1 cellular context compared by ENCODE assay signal in the genomic region with DNA sequence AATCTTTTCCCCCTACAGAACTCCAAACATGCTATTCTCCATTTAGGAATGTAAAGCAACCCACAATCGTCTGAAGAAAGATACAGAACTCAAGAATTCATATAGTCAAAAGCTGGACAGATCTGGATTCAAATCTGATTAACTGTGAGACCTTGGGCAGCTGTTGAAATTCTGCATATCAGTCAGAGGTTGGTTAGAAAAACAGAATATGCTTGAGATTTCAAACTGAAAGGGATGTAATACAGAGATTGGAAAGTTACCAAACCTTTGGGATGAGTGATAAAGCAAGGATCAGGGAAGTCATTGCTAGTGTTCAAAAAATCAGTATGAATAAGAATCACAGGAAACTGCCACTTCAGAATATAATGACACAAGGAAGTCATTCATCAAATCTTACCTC.
TF ChIP-seq lines count a peak whose summit lies in the region.

No MANE protein-coding gene starts in this region.

TF ChIP-seq in HCT116, 20 proteins besides CTCF, POLR2A, EP300 and RAD21 (continued from another document):
- TF ChIP-seq ZFX (IDR thresholded peaks at IDR 0.05) (no peak), JUND (IDR thresholded peaks at IDR 0.05) (no peak), SRF (IDR thresholded peaks at IDR 0.05; ENCODE audit: low read depth) (no peak), YY1 (IDR thresholded peaks at IDR 0.05; ENCODE audit: extremely low read depth, insufficient replicate concordance, low read depth, low read length) (no peak)
TF ChIP-seq in HCT116: peak in this region for 0.
